In the genomic region with DNA sequence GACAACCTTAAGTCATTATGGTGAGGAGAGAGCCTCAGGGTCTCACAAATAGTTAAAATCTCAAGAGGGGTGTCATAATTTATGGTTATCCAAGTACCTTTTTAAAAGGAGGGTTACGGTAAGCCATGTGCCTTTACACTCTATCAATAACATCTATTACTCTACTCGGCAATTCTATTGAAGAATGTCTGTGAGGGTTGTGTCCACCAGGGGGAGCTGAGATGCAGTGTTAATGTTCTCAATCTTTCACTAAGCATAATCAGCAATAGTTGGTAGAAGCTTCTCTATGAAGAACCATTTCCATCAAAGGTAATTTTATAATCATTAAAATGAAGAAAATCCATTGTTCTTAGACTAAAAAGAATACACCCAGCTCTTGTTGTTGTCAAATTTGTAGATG, we compare ENCODE assay signal across 8 cellular contexts.
DNase-seq lines count a peak whose midpoint lies in the region; ATAC-seq and TF ChIP-seq lines count a peak whose summit lies in the region.

No MANE protein-coding gene starts in this region.

- ATAC-seq in GM19468 (IDR thresholded peaks at IDR 0.05; ENCODE audit: extremely low read depth, unreplicated experiment) (peak; percentile 72), HG03520 (IDR thresholded peaks at IDR 0.05; ENCODE audit: unreplicated experiment) (peak; percentile 89)

- H3K4me3 Mint-ChIP-seq in nephron progenitor cell: no peak overlapping the region

- in situ Hi-C loops in G401 (cut with HindIII; ENCODE audit: low sequenced_read_pairs): no loop called here

- no peaks in the 10 kb centered on the region for H3K27me3 Mint-ChIP-seq in nephron progenitor cell (ENCODE audit: low read depth, poor library complexity)

- H3K36me3 Mint-ChIP-seq in nephron progenitor cell (ENCODE audit: low read depth): no peaks in the 10 kb centered on the region

- no peak overlapping the region for H3K27ac Mint-ChIP-seq in nephron progenitor cell

- H3K9me3 Mint-ChIP-seq in nephron progenitor cell: no peaks in the 10 kb centered on the region

- H3K4me1 Mint-ChIP-seq in nephron progenitor cell: peaks cover 17% of the 10 kb centered on the region

- DNase-seq in G401 (ENCODE audit: low spot score): peak; percentile 7
- DNase-seq in SKM-1 (lab: John Stamatoyannopoulos, UW; ENCODE audit: unreplicated experiment): peak; percentile 25
- DNase-seq in dermis microvascular lymphatic vessel endothelial cell (ENCODE audit: low read depth in 2 of 2): peak; percentile 12 to 14
- peak; percentile 54 for DNase-seq in nephron progenitor cell
- no peak for DNase-seq in ureter (ENCODE audit: low spot score)
- no peak for DNase-seq in superior temporal gyrus (ENCODE audit: extremely low spot score)

- peak; percentile 58 for TF ChIP-seq CTCF in nephron progenitor cell (IDR thresholded peaks at IDR 0.05)

Comparison
In these comparisons a context has a peak if more than half of its experiments do, and no peak if none do; other contexts are left out.
1. DNase-seq: peak in G401 (single experiment), SKM-1 (single experiment), dermis microvascular lymphatic vessel endothelial cell (2 of 2) and nephron progenitor cell (single experiment); none in ureter (single experiment) and superior temporal gyrus (single experiment).